In the genomic region with DNA sequence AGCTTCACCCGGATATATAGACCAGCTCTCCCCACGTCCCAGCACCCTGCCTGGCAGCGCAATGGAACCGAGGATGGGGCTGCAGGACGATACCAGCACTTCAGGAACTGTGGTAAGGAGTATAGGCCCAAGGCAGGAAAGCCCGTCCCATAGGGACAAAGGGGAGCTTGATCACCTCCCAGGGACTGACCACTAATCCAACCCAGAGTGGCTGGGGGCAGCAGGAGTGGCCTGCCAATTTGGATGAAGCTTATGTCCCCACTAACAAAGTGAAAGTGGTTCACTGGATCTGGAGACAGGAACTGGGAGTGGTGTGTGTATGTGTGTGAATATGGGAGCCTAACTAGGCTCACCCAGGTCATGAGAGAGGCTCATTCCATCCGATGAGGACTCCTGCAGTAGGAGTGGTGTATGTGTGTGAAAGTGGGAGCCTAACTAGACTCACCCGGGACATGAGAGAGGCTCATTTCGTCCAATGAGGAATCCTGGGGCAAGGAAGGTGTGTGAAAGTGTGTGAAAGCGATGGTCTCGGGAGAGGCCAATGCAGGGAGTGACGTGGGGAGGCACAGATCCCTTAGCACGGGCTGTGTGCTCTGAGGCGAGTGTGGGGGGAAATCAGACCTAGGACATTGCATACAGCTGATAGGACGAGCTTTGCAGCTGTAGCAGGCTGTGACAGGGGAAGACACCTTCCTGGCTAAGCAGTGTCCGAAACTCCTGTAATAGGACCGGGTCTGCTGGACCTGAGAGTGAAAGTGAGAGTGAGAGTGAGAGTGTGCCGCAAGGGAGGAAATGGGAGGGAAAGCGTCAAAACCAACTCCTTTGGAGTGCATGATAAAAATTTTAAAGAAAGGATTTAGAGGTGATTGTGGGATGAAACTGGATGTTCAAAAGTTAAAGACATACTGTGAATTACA, we compare ENCODE assay signal across 8 cellular contexts. TPM values are rescaled to one million over a fixed set of nuclear protein-coding genes. Genes with fewer than 3 reads are reported as not detected.
DNase-seq lines count a peak whose midpoint lies in the region; ATAC-seq, FAIRE-seq and TF ChIP-seq lines count a peak whose summit lies in the region.

No MANE protein-coding gene starts in this region.

- H3K27me3 Mint-ChIP-seq in activated T-cell treated with anti-CD3 and anti-CD28 coated beads, Interleukin-2, amount 50 U/mL, for 72 hours (ENCODE audit: low read depth): no peaks in the 10 kb centered on the region

- no peaks in the 10 kb centered on the region for H3K9me3 Mint-ChIP-seq in activated T-cell treated with anti-CD3 and anti-CD28 coated beads, Interleukin-2, amount 50 U/mL, for 72 hours

- FAIRE-seq in GM18507 (lab: Jason Lieb, UNC): peak; percentile 83

- peak; percentile 85 for ATAC-seq in HG02798 (IDR thresholded peaks at IDR 0.05; ENCODE audit: poor library complexity, unreplicated experiment)
- ATAC-seq in activated T-cell treated with anti-CD3 and anti-CD28 coated beads, Interleukin-2, amount 50 U/mL, for 72 hours (replicated peaks in 1 of 2): peak; percentile 72 to 74
- ATAC-seq in omental fat pad (ENCODE audit: low FRiP score): peak; percentile 84

- no peak for TF ChIP-seq CTCF in omental fat pad (IDR thresholded peaks at IDR 0.05)

- peaks cover 8 to 19% of the 10 kb centered on the region in 2 donors for H3K36me3 Mint-ChIP-seq in activated T-cell treated with anti-CD3 and anti-CD28 coated beads, Interleukin-2, amount 50 U/mL, for 72 hours (ENCODE audit: insufficient read depth in 2 of 2)

- DNase-seq in AML-193 (lab: John Stamatoyannopoulos, UW): peak; percentile 38 to 46
- DNase-seq in GM18507 (ENCODE audit: extremely low spot score, insufficient read length, low read depth): peak; percentile 32
- peak; percentile 87 for DNase-seq in NCI-H2029 (lab: John Stamatoyannopoulos, UW)
- DNase-seq in activated T-cell treated with anti-CD3 and anti-CD28 coated beads, Interleukin-2, amount 50 U/mL, for 72 hours: peak; percentile 38 to 40
- DNase-seq in germinal center (ENCODE audit: low spot score): peak; percentile 33
- no peak for DNase-seq in omental fat pad (ENCODE audit: low spot score)
- DNase-seq in NCI-H82 (lab: John Stamatoyannopoulos, UW): no peak

- H3K4me3 Mint-ChIP-seq in activated T-cell treated with anti-CD3 and anti-CD28 coated beads, Interleukin-2, amount 50 U/mL, for 72 hours: no peak overlapping the region

- no peak overlapping the region for H3K27ac Mint-ChIP-seq in activated T-cell treated with anti-CD3 and anti-CD28 coated beads, Interleukin-2, amount 50 U/mL, for 72 hours

- peaks cover 42% of the 10 kb centered on the region for H3K4me1 Mint-ChIP-seq in activated T-cell treated with anti-CD3 and anti-CD28 coated beads, Interleukin-2, amount 50 U/mL, for 72 hours (ENCODE audit: low read depth)

RNA-seq across cellular contexts. Expression of a gene that starts 25.7 kb away (rescaled TPM):
- total RNA-seq in activated T-cell treated with anti-CD3 and anti-CD28 coated beads, Interleukin-2, amount 50 U/mL, for 72 hours: 10 to 100 TPM; 18.9 to 23.6 TPM
- 1 to 10 TPM; 2.7 to 6.5 (median 4.2) TPM for total RNA-seq in omental fat pad

RNA-seq across cellular contexts. Expression of a gene that starts 45.4 kb away (rescaled TPM):
- 1 to 10 TPM; 6.1 to 7.1 TPM for total RNA-seq in activated T-cell treated with anti-CD3 and anti-CD28 coated beads, Interleukin-2, amount 50 U/mL, for 72 hours
- total RNA-seq in omental fat pad: under 1 TPM in 2 of 4 donors, not detected in 2; 0.63 to 0.96 TPM

RNA-seq across cellular contexts. Expression of a gene that starts 56.2 kb away (rescaled TPM):
- 1 to 10 TPM; 2.5 to 2.8 TPM for total RNA-seq in activated T-cell treated with anti-CD3 and anti-CD28 coated beads, Interleukin-2, amount 50 U/mL, for 72 hours
- total RNA-seq in omental fat pad: 1 to 10 TPM in 1 of 4 donors, not detected in 3; 1.3 TPM

RNA-seq across cellular contexts. Expression of a gene that starts 56.5 kb away (rescaled TPM):
- total RNA-seq in activated T-cell treated with anti-CD3 and anti-CD28 coated beads, Interleukin-2, amount 50 U/mL, for 72 hours: 1 to 10 TPM; 2.0 to 6.6 TPM
- total RNA-seq in omental fat pad: 1 to 10 TPM; 2.2 to 4.6 (median 3.1) TPM

Comparison
In these comparisons a context has a peak if more than half of its experiments do, and no peak if none do; other contexts are left out.
1. DNase-seq: peak in AML-193 (2 of 2), GM18507 (single experiment), NCI-H2029 (single experiment), activated T-cell treated with anti-CD3 and anti-CD28 coated beads, Interleukin-2, amount 50 U/mL, for 72 hours (2 of 2) and germinal center (single experiment); none in omental fat pad (single experiment) and NCI-H82 (single experiment).
2. Peak in every context shown above with its lines, with median percentiles within 50 percentile points of each other: ATAC-seq.